Comparison of ENCODE assay signal across 1 cellular context in genomic region chr17:68353121-68353521, GRCh38.
A peak's percentile ranks its signal among the peaks of the same experiment; 100 is the strongest.
TF ChIP-seq lines count a peak whose summit lies in the region.

No MANE protein-coding gene starts in this region.

TF ChIP-seq in IMR-90, 13 proteins besides CTCF, POLR2A, EP300 and RAD21:
- TF ChIP-seq CEBPB (IDR thresholded peaks at IDR 0.05; ENCODE audit: low read depth, low read length) (peak; percentile 54; the same call in 1 of the 2 replicates), NFE2L2 (IDR thresholded peaks at IDR 0.05; ENCODE audit: low read depth, low read length) (no peak)
